ENCODE assay signal across 23 cellular contexts in the genomic region with DNA sequence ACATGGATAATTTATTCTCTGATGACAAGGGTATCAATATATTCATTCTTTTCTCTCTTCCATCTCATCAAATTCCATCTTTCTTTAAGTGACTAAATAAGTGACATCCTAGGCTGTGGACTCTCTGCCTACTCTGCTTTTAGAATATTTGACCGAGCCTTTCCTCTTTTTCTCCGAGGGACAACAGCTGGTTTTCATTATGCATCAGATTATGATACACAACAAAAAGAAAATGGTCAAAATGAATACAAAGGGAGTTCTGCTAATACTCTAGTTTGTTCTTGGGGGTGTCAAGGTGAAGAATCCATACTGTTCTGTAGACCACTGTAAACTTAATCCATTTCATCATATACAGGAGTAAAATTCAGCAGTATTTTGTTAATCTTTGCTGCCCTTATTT.
"Had no signal": no experiment of that assay in that cellular context is flagged by ENCODE, and none has a peak within 500 bp of the region (broad histone marks: within the 10 kb centered on the region; RNA-seq: fewer than 3 reads in every experiment).

No MANE protein-coding gene starts in this region.

- H3K27me3 Mint-ChIP-seq: dendritic cell treated with granulocyte-macrophage colony-stimulating factor and Interleukin-4, amounts not matched to agents 40 ng/mL and 50 ng/mL, for 4 days; effector memory CD8-positive, alpha-beta T cell; stimulated activated memory B cell treated with anti-CD40 and anti-IgM and Interleukin-4, amounts not matched to agents 10 μg/mL and 1 μg/mL and 100 μg/mL, for 72 hours; stimulated activated naive CD8-positive, alpha-beta T cell treated with anti-CD3 and anti-CD28 coated beads, Interleukin-15, amount 100 ng/mL, for 72 hours had no signal

- DNase-seq: effector memory CD8-positive, alpha-beta T cell; heart right ventricle; hypothalamus; kidney glomerular epithelial cell; mammary epithelial cell; naive thymus-derived CD8-positive, alpha-beta T cell; psoas muscle; retina; spleen; stimulated activated CD4-positive, alpha-beta T cell treated with anti-CD3 and anti-CD28 coated beads, Interleukin-15, amount 100 ng/mL, for 24 hours; stimulated activated CD4-positive, alpha-beta T cell treated with anti-CD3 and anti-CD28 coated beads, Interleukin-1b, Interleukin-23, amount 100 ng/mL, for 48 hours; stimulated activated CD4-positive, alpha-beta T cell treated with anti-CD3 and anti-CD28 coated beads, Interleukin-4, amount 100 ng/mL, for 24 hours; stimulated activated naive CD8-positive, alpha-beta T cell treated with anti-CD3 and anti-CD28 coated beads, Interleukin-15, amount 100 ng/mL, for 72 hours; testis; upper lobe of right lung had no signal

- H3K4me3 ChIP-seq: esophagus muscularis mucosa, heart right ventricle, psoas muscle, spleen, testis, tibial nerve, upper lobe of right lung, vagina had no signal

- H3K27ac ChIP-seq: epithelial cell of prostate, esophagus muscularis mucosa, heart right ventricle, neutrophil, psoas muscle, spleen, testis, tibial nerve, upper lobe of right lung, vagina had no signal

- H3K4me3 Mint-ChIP-seq: dendritic cell treated with granulocyte-macrophage colony-stimulating factor and Interleukin-4, amounts not matched to agents 40 ng/mL and 50 ng/mL, for 4 days; effector memory CD8-positive, alpha-beta T cell; naive thymus-derived CD8-positive, alpha-beta T cell; stimulated activated memory B cell treated with anti-CD40 and anti-IgM and Interleukin-4, amounts not matched to agents 10 μg/mL and 1 μg/mL and 100 μg/mL, for 72 hours; stimulated activated naive CD8-positive, alpha-beta T cell treated with anti-CD3 and anti-CD28 coated beads, Interleukin-15, amount 100 ng/mL, for 72 hours had no signal

- H3K27ac Mint-ChIP-seq: dendritic cell treated with granulocyte-macrophage colony-stimulating factor and Interleukin-4, amounts not matched to agents 40 ng/mL and 50 ng/mL, for 4 days; effector memory CD8-positive, alpha-beta T cell; naive thymus-derived CD8-positive, alpha-beta T cell; stimulated activated memory B cell treated with anti-CD40 and anti-IgM and Interleukin-4, amounts not matched to agents 10 μg/mL and 1 μg/mL and 100 μg/mL, for 72 hours; stimulated activated naive CD8-positive, alpha-beta T cell treated with anti-CD3 and anti-CD28 coated beads, Interleukin-15, amount 100 ng/mL, for 72 hours had no signal

- H3K27me3 ChIP-seq: neutrophil, testis, tibial nerve, upper lobe of right lung, vagina had no signal

- H3K36me3 Mint-ChIP-seq: naive thymus-derived CD8-positive, alpha-beta T cell; stimulated activated memory B cell treated with anti-CD40 and anti-IgM and Interleukin-4, amounts not matched to agents 10 μg/mL and 1 μg/mL and 100 μg/mL, for 72 hours had no signal

- ATAC-seq: effector memory CD8-positive, alpha-beta T cell; heart right ventricle; naive thymus-derived CD8-positive, alpha-beta T cell; psoas muscle; sciatic nerve; stimulated activated memory B cell treated with anti-CD40 and anti-IgM and Interleukin-4, amounts not matched to agents 10 μg/mL and 1 μg/mL and 100 μg/mL, for 72 hours; stimulated activated naive CD8-positive, alpha-beta T cell treated with anti-CD3 and anti-CD28 coated beads, Interleukin-15, amount 100 ng/mL, for 72 hours; upper lobe of right lung had no signal

- H3K4me1 Mint-ChIP-seq: naive thymus-derived CD8-positive, alpha-beta T cell; stimulated activated memory B cell treated with anti-CD40 and anti-IgM and Interleukin-4, amounts not matched to agents 10 μg/mL and 1 μg/mL and 100 μg/mL, for 72 hours; stimulated activated naive CD8-positive, alpha-beta T cell treated with anti-CD3 and anti-CD28 coated beads, Interleukin-15, amount 100 ng/mL, for 72 hours had no signal

- H3K9me3 ChIP-seq: esophagus muscularis mucosa, heart right ventricle, neutrophil, psoas muscle, spleen, testis, tibial nerve, upper lobe of right lung, vagina had no signal
